ENCODE assay signal across 1 cellular context in the genomic region with DNA sequence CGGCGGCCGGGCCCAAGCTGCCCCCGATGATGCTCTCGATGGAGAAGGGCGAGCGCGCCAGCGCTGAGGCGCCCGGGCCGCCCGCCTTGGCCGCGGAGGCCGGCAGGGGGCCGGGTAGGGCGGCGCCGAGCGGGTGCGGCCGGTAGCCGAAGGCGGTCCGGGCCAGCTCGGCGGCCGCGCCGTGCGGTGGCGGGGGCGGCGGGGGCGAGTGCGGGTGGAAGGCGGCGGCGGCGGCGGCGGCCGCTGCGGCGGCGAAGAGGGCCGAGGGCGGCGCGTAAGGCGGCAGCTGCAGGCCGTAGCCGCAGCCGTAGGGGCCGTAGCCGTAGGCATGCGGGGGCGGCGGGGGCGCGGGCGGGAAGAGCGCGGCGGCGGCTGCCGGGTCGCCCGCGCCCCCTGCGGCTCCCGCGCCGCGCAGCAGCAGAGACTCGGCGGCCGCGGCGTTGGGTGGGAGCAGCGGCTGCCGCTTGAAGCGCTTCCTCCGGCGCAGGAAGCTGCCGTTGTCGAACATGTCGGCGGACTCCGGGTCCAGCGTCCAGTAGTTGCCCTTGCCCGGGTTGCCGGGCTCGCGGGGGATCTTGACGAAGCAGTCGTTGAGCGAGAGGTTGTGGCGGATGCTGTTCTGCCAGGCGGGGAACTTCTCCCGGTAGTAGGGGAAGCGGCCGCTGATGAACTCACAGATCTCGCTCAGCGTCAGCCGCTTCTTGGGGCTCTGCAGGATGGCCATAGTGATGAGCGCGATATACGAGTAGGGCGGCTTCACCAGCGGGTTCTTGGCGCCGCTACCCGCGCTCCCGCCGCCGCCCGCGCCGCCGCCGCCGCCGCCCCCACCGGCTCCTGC.
TF ChIP-seq lines count a peak whose summit lies in the region.

No MANE protein-coding gene starts in this region.

TF ChIP-seq in GM12878, 131 proteins besides CTCF, POLR2A, EP300 and RAD21:
- TF ChIP-seq IKZF2 (IDR thresholded peaks at IDR 0.05) = no peak
- TF ChIP-seq MTA3 (IDR thresholded peaks at IDR 0.05; ENCODE audit: borderline replicate concordance, low read length) = no peak
- no peak for TF ChIP-seq ESRRA (IDR thresholded peaks at IDR 0.05; ENCODE audit: low read length)
- TF ChIP-seq KLF5 (IDR thresholded peaks at IDR 0.05; ENCODE audit: partially characterized antibody) = no peak
- no peak for TF ChIP-seq NFYA (IDR thresholded peaks at IDR 0.05; ENCODE audit: borderline replicate concordance, low read depth, low read length)
- peak; percentile 79 for TF ChIP-seq SUZ12 (IDR thresholded peaks at IDR 0.05; ENCODE audit: unreplicated experiment)
- no peak for TF ChIP-seq USF1 (IDR thresholded peaks at IDR 0.05; ENCODE audit: borderline replicate concordance, extremely low read length, insufficient read depth, low read depth, low read length)
- TF ChIP-seq CHD4 (IDR thresholded peaks at IDR 0.05) = no peak
- peak in 1 of 2 experiments; percentile 52; a peak in 1 of 3 replicates for TF ChIP-seq EGR1 (IDR thresholded peaks at IDR 0.05; ENCODE audit: borderline replicate concordance in 1 of 2, low read depth in 2 of 2, low read length in 2 of 2)
- no peak for TF ChIP-seq POLR2AphosphoS5 (IDR thresholded peaks at IDR 0.05; ENCODE audit: low read length)
- TF ChIP-seq TCF7 (IDR thresholded peaks at IDR 0.05; ENCODE audit: borderline replicate concordance) = no peak
- TF ChIP-seq, protein P1, sequence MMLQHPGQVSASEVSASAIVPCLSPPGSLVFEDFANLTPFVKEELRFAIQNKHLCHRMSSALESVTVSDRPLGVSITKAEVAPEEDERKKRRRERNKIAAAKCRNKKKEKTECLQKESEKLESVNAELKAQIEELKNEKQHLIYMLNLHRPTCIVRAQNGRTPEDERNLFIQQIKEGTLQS (IDR thresholded peaks at IDR 0.05; ENCODE audit: borderline replicate concordance, extremely low read depth, low read depth, low read length) = no peak
- TF ChIP-seq GABPA (IDR thresholded peaks at IDR 0.05; ENCODE audit: low read depth) = no peak
- TF ChIP-seq CBFB (IDR thresholded peaks at IDR 0.05; ENCODE audit: low read depth) = no peak
- TF ChIP-seq, protein P2, sequence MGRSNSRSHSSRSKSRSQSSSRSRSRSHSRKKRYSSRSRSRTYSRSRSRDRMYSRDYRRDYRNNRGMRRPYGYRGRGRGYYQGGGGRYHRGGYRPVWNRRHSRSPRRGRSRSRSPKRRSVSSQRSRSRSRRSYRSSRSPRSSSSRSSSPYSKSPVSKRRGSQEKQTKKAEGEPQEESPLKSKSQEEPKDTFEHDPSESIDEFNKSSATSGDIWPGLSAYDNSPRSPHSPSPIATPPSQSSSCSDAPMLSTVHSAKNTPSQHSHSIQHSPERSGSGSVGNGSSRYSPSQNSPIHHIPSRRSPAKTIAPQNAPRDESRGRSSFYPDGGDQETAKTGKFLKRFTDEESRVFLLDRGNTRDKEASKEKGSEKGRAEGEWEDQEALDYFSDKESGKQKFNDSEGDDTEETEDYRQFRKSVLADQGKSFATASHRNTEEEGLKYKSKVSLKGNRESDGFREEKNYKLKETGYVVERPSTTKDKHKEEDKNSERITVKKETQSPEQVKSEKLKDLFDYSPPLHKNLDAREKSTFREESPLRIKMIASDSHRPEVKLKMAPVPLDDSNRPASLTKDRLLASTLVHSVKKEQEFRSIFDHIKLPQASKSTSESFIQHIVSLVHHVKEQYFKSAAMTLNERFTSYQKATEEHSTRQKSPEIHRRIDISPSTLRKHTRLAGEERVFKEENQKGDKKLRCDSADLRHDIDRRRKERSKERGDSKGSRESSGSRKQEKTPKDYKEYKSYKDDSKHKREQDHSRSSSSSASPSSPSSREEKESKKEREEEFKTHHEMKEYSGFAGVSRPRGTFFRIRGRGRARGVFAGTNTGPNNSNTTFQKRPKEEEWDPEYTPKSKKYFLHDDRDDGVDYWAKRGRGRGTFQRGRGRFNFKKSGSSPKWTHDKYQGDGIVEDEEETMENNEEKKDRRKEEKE (IDR thresholded peaks at IDR 0.05) = no peak
- no peak for TF ChIP-seq SMAD1 (IDR thresholded peaks at IDR 0.05; ENCODE audit: low read depth, partially characterized antibody)
- TF ChIP-seq EZH2 (IDR thresholded peaks at IDR 0.05; ENCODE audit: borderline replicate concordance, control insufficient read depth, low read depth, low read length) = peak; percentile 82; the same call in 1 of the 2 replicates
- TF ChIP-seq TBL1XR1 (IDR thresholded peaks at IDR 0.05; ENCODE audit: low read depth, low read length) = no peak
- TF ChIP-seq YY1 (IDR thresholded peaks at IDR 0.05; ENCODE audit: low read depth, low read length) = no peak
- TF ChIP-seq CHD2 (IDR thresholded peaks at IDR 0.05; ENCODE audit: borderline replicate concordance, low read depth, low read length) = no peak
- TF ChIP-seq, protein P3, sequence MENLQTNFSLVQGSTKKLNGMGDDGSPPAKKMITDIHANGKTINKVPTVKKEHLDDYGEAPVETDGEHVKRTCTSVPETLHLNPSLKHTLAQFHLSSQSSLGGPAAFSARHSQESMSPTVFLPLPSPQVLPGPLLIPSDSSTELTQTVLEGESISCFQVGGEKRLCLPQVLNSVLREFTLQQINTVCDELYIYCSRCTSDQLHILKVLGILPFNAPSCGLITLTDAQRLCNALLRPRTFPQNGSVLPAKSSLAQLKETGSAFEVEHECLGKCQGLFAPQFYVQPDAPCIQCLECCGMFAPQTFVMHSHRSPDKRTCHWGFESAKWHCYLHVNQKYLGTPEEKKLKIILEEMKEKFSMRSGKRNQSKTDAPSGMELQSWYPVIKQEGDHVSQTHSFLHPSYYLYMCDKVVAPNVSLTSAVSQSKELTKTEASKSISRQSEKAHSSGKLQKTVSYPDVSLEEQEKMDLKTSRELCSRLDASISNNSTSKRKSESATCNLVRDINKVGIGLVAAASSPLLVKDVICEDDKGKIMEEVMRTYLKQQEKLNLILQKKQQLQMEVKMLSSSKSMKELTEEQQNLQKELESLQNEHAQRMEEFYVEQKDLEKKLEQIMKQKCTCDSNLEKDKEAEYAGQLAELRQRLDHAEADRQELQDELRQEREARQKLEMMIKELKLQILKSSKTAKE (IDR thresholded peaks at IDR 0.05; ENCODE audit: low read depth, poor library complexity, severe bottlenecking) = no peak
- TF ChIP-seq CREB1 (IDR thresholded peaks at IDR 0.05; ENCODE audit: low read depth) = no peak
- TF ChIP-seq SP1 (IDR thresholded peaks at IDR 0.05; ENCODE audit: low read depth, low read length) = no peak
